15 cellular contexts compared by ENCODE assay signal in genomic region chr11:10348650-10349280, GRCh38. TPM values are rescaled to one million over a fixed set of nuclear protein-coding genes. Genes with fewer than 3 reads are reported as not detected.
DNase-seq lines count a peak whose midpoint lies in the region; ATAC-seq and TF ChIP-seq lines count a peak whose summit lies in the region.
"Had no signal": no experiment of that assay in that cellular context is flagged by ENCODE, and none has a peak within 500 bp of the region (broad histone marks: within the 10 kb centered on the region; RNA-seq: fewer than 3 reads in every experiment).

No MANE protein-coding gene starts in this region.

- no peak overlapping the region for H3K4me3 Mint-ChIP-seq in osteocyte (ENCODE audit: unreplicated experiment)
- H3K4me3 Mint-ChIP-seq: activated B cell treated with CpG ODN at 0.5 μM for 24 hours had no signal

- RAD21 ChIA-PET in HCT116 (lab: Charles Lee; ENCODE audit: low non-redundant PET in 1 of 2, low total read pairs in 2 of 2, uncharacterized antibody in 2 of 2, unreplicated experiment in 2 of 2), result no interaction called here

- no peak for TF ChIP-seq CTCF in HCT116 (IDR thresholded peaks at IDR 0.05 in 2 of 3, conservative IDR thresholded peaks at IDR 0.05 in 1 of 3; ENCODE audit: borderline replicate concordance in 1 of 3, insufficient read depth in 1 of 3, low read depth in 2 of 3, low read length in 2 of 3)
- no peak for TF ChIP-seq CTCF in mammary epithelial cell (conservative IDR thresholded peaks at IDR 0.05 in 1 of 2, IDR thresholded peaks at IDR 0.05 in 1 of 2; ENCODE audit: extremely low read depth in 1 of 2, insufficient read depth in 1 of 2, low read depth in 1 of 2, low read length in 2 of 2)
- TF ChIP-seq CTCF in lung (IDR thresholded peaks at IDR 0.05; ENCODE audit: control extremely low read depth, extremely low read depth), result no peak
- no peak for TF ChIP-seq CTCF in osteocyte (IDR thresholded peaks at IDR 0.05)

- POLR2A ChIA-PET in HCT116 (lab: Charles Lee), result no interaction called here

- H3K4me3 ChIP-seq in HCT116 (replicated peaks in 1 of 2; ENCODE audit: low read depth in 1 of 2, low read length in 2 of 2), result no peak overlapping the region
- no peak overlapping the region for H3K4me3 ChIP-seq in mammary epithelial cell (replicated peaks in 1 of 3; ENCODE audit: insufficient read depth in 1 of 3, low read depth in 2 of 3, low read length in 3 of 3)
- no peak overlapping the region for H3K4me3 ChIP-seq in lung
- H3K4me3 ChIP-seq: GM12878, upper lobe of right lung had no signal

- no peaks in the 10 kb centered on the region for H3K9me2 ChIP-seq in HCT116 (ENCODE audit: insufficient read depth)

- 85% methylated on average over 4 of the region's 4 CpGs for WGBS in mammary epithelial cell (ENCODE audit: low coverage, missing lambda C conversion rate)
- WGBS in lung, 2 donors, result 78 to 82% methylated on average over 4 of the region's 4 CpGs

- CTCF ChIA-PET in HCT116 (lab: Charles Lee), result no interaction called here
- CTCF ChIA-PET in mammary epithelial cell (lab: Charles Lee; ENCODE audit: low non-redundant PET), result no interaction called here

- H4K20me1 ChIP-seq in HCT116 (ENCODE audit: insufficient read depth) (no peaks in the 10 kb centered on the region), mammary epithelial cell (ENCODE audit: insufficient read depth, low read length) (no peaks in the 10 kb centered on the region)

- H3K4me2 ChIP-seq in HCT116 (ENCODE audit: low read length), result peak overlapping the region; percentile 10; the same call in 1 of the 2 replicates
- H3K4me2 ChIP-seq in mammary epithelial cell (ENCODE audit: insufficient read depth, low read depth, low read length), result no peak overlapping the region

- BruUV-seq in HCT116 (replicated peaks; lab: Mats Ljungman, UMichigan) (no TSS peak), mammary epithelial cell (replicated peaks; lab: Mats Ljungman, UMichigan) (no TSS peak)

- H2AFZ ChIP-seq in HCT116 (ENCODE audit: low read depth, low read length, poor library complexity, severe bottlenecking), result no peak overlapping the region
- no peak overlapping the region for H2AFZ ChIP-seq in mammary epithelial cell (ENCODE audit: low read depth, low read length)

- peaks cover 5% of the 10 kb centered on the region for H3K9me3 Mint-ChIP-seq in osteocyte (ENCODE audit: unreplicated experiment)
- H3K9me3 Mint-ChIP-seq: activated B cell treated with CpG ODN at 0.5 μM for 24 hours; activated naive CD4-positive, alpha-beta T cell treated with anti-CD3 and anti-CD28 coated beads, Interleukin-2, amount 50 U/mL, for 72 hours had no signal

- H3K36me3 Mint-ChIP-seq in osteocyte (ENCODE audit: unreplicated experiment), result no peaks in the 10 kb centered on the region
- H3K36me3 Mint-ChIP-seq: activated naive CD4-positive, alpha-beta T cell treated with anti-CD3 and anti-CD28 coated beads, Interleukin-2, amount 50 U/mL, for 72 hours had no signal

- peaks cover 2% of the 10 kb centered on the region for H3K27me3 Mint-ChIP-seq in osteocyte (ENCODE audit: unreplicated experiment)
- H3K27me3 Mint-ChIP-seq: progenitor cell of endocrine pancreas had no signal

- H3K27ac ChIP-seq in HCT116 (ENCODE audit: low read depth, low read length) (no peak overlapping the region), mammary epithelial cell (ENCODE audit: insufficient read depth, low read depth, low read length) (no peak overlapping the region), lung (ENCODE audit: low read depth in 1 of 2, low read length in 1 of 2) (no peak overlapping the region)
- H3K27ac ChIP-seq: upper lobe of right lung had no signal

- peaks cover 34 to 43% of the 10 kb centered on the region in 2 experiments for H3K4me1 ChIP-seq in HCT116 (ENCODE audit: control insufficient read depth in 1 of 2, insufficient read depth in 2 of 2, low read length in 2 of 2)
- H3K4me1 ChIP-seq in mammary epithelial cell (ENCODE audit: insufficient read depth, low read length), result peaks cover 17% of the 10 kb centered on the region
- H3K4me1 ChIP-seq in lung (ENCODE audit: control insufficient read depth in 2 of 2, insufficient read depth in 2 of 2, low read length in 2 of 2), result peaks cover 3 to 5% of the 10 kb centered on the region in 2 donors

- H3K27ac Mint-ChIP-seq in osteocyte (ENCODE audit: unreplicated experiment), result no peak overlapping the region
- H3K27ac Mint-ChIP-seq: activated B cell treated with CpG ODN at 0.5 μM for 24 hours; activated naive CD4-positive, alpha-beta T cell treated with anti-CD3 and anti-CD28 coated beads, Interleukin-2, amount 50 U/mL, for 72 hours had no signal

- no peak for TF ChIP-seq RAD21 in HCT116 (IDR thresholded peaks at IDR 0.05; ENCODE audit: low read depth)

- TF ChIP-seq POLR2A in HCT116 (IDR thresholded peaks at IDR 0.05; ENCODE audit: borderline replicate concordance, extremely low read depth, insufficient read depth, insufficient read length), result no peak

- DNase-seq in AG08396 (ENCODE audit: low spot score) (peak; percentile 32), HCT116 (ENCODE audit: low read depth, low spot score) (no peak), mammary epithelial cell (peak; percentile 26), lung (ENCODE audit: low spot score) (no peak), COR-L47 (lab: John Stamatoyannopoulos, UW) (no peak), osteocyte (ENCODE audit: extremely low spot score, unreplicated experiment) (no peak), NCI-H446 treated with DMSO at 0.1 percent for 48 hours (lab: John Stamatoyannopoulos, UW) (no peak)
- DNase-seq: activated B cell treated with CpG ODN at 0.5 μM for 24 hours; stimulated activated CD4-positive, alpha-beta T cell treated with anti-CD3 and anti-CD28 coated beads, Interleukin-2, amount 100 ng/mL, for 24 hours; upper lobe of right lung had no signal

- H3K79me2 ChIP-seq in HCT116 (ENCODE audit: insufficient read depth, low read length), result no peaks in the 10 kb centered on the region
- no peaks in the 10 kb centered on the region for H3K79me2 ChIP-seq in mammary epithelial cell (ENCODE audit: insufficient read depth, low read length)

- in situ Hi-C loops in mammary epithelial cell (cut with MboI; ENCODE audit: low sequenced_read_pairs in 2 of 2), result no loop called here

- H3K36me3 ChIP-seq in HCT116 (ENCODE audit: control insufficient read depth in 1 of 2, insufficient read depth in 2 of 2, low read length in 2 of 2), result no peaks in the 10 kb centered on the region
- H3K36me3 ChIP-seq in mammary epithelial cell (ENCODE audit: insufficient read depth, low read length), result no peaks in the 10 kb centered on the region
- H3K36me3 ChIP-seq in lung (ENCODE audit: control insufficient read depth in 2 of 2, insufficient read depth in 2 of 2, low read length in 2 of 2), result no peaks in the 10 kb centered on the region
- H3K36me3 ChIP-seq: upper lobe of right lung had no signal

- intact Hi-C loops in HCT116 (cut with micrococcal nuclease), result no loop called here
- intact Hi-C loops in mammary epithelial cell (cut with micrococcal nuclease), result no loop called here

- ATAC-seq in HCT116 (no peak), lung (ENCODE audit: insufficient read depth, low FRiP score) (peak; percentile 31), HG03342 (IDR thresholded peaks at IDR 0.05; ENCODE audit: unreplicated experiment) (no peak)
- ATAC-seq: activated naive CD4-positive, alpha-beta T cell treated with anti-CD3 and anti-CD28 coated beads, Interleukin-2, amount 50 U/mL, for 72 hours; esophagus mucosa; GM12878; upper lobe of right lung had no signal

- dilution Hi-C loops in mammary epithelial cell (cut with HindIII; ENCODE audit: low sequenced_read_pairs), result no loop called here

- H3K9ac ChIP-seq in HCT116 (ENCODE audit: low read length), result no peak overlapping the region
- no peak overlapping the region for H3K9ac ChIP-seq in mammary epithelial cell (ENCODE audit: insufficient read depth, low read length)

- H3K9me3 ChIP-seq in HCT116 (ENCODE audit: control insufficient read depth in 1 of 2, insufficient read depth in 1 of 2, low read depth in 1 of 2, low read length in 2 of 2), result no peaks in the 10 kb centered on the region
- no peaks in the 10 kb centered on the region for H3K9me3 ChIP-seq in mammary epithelial cell (replicated peaks; ENCODE audit: insufficient read depth, low read length)
- H3K9me3 ChIP-seq in lung (ENCODE audit: control insufficient read depth in 2 of 2, insufficient read depth in 1 of 2, low read length in 1 of 2), result no peaks in the 10 kb centered on the region
- H3K9me3 ChIP-seq: upper lobe of right lung had no signal

- no peaks in the 10 kb centered on the region for H3K27me3 ChIP-seq in HCT116 (ENCODE audit: insufficient read depth, low read length)
- no peaks in the 10 kb centered on the region for H3K27me3 ChIP-seq in mammary epithelial cell (ENCODE audit: insufficient read depth, low read length)
- no peaks in the 10 kb centered on the region for H3K27me3 ChIP-seq in lung (ENCODE audit: control insufficient read depth, insufficient read depth)
- H3K27me3 ChIP-seq: upper lobe of right lung had no signal

- peaks cover 16% of the 10 kb centered on the region for H3K4me1 Mint-ChIP-seq in osteocyte (ENCODE audit: unreplicated experiment)

TF ChIP-seq in HCT116, 20 proteins besides CTCF, POLR2A, EP300 and RAD21:
- TF ChIP-seq FOSL1 (IDR thresholded peaks at IDR 0.05; ENCODE audit: low read depth) (no peak), SP1 (IDR thresholded peaks at IDR 0.05; ENCODE audit: low read depth) (0 out of 2 replicates have a peak, but pooled peaks have one; percentile 26)

RNA-seq across cellular contexts. Expression of gene ADM, which starts 43.9 kb away (rescaled TPM):
- total RNA-seq in HCT116 (2021; ENCODE audit: unreplicated experiment), result 87.2 TPM
- 186 and 301 TPM in 2 replicates for polyA plus RNA-seq in HCT116 (2012)
- 100 to 1,000 TPM in 1 of 2 donors, 10 to 100 TPM in 1; 74.6 to 231 TPM for total RNA-seq in mammary epithelial cell
- 48.9 TPM for polyA plus RNA-seq in mammary epithelial cell
- 28.9 TPM for polyA minus RNA-seq in mammary epithelial cell
- total RNA-seq in lung, result 10 to 100 TPM; 43.6 to 45.9 TPM
- polyA plus RNA-seq in lung, result 100 to 1,000 TPM in 1 of 2 donors, 10 to 100 TPM in 1; 16.2 to 349 TPM
- total RNA-seq in osteocyte, result 239 and 244 TPM in 2 replicates

RNA-seq across cellular contexts. Expression of gene SBF2, which starts 54.7 kb away (rescaled TPM):
- 35.0 TPM for total RNA-seq in HCT116 (2021; ENCODE audit: unreplicated experiment)
- 19.3 and 21.0 TPM in 2 replicates for polyA plus RNA-seq in HCT116 (2012)
- total RNA-seq in mammary epithelial cell, result 10 to 100 TPM; 32.0 to 32.7 TPM
- polyA plus RNA-seq in mammary epithelial cell, result 19.1 TPM
- polyA minus RNA-seq in mammary epithelial cell, result 61.2 TPM
- 100 to 1,000 TPM in 1 of 2 donors, 10 to 100 TPM in 1; 32.3 to 104 TPM for total RNA-seq in lung
- polyA plus RNA-seq in lung, result 10 to 100 TPM in 1 of 2 donors, 1 to 10 TPM in 1; 4.4 to 17.4 TPM
- 65.2 and 80.0 TPM in 2 replicates for total RNA-seq in osteocyte

Comparison
In these comparisons a context has a peak if more than half of its experiments do, and no peak if none do; other contexts are left out.
1. DNase-seq: peak in AG08396 (single experiment) and mammary epithelial cell (single experiment); none in HCT116 (single experiment), lung (single experiment), COR-L47 (single experiment), osteocyte (single experiment) and NCI-H446 treated with DMSO at 0.1 percent for 48 hours (single experiment).